Comparison of ENCODE assay signal across 8 cellular contexts in genomic region chr17:83052241-83052564, GRCh38. TPM values are rescaled to one million over a fixed set of nuclear protein-coding genes. Genes with fewer than 3 reads are reported as not detected.
A peak's percentile ranks its signal among the peaks of the same experiment; 100 is the strongest.
DNase-seq lines count a peak whose midpoint lies in the region; ATAC-seq and TF ChIP-seq lines count a peak whose summit lies in the region.

No MANE protein-coding gene starts in this region.

- H2AFZ ChIP-seq in Karpas-422 (ENCODE audit: low read length) = peak overlapping the region; percentile 87; the same call in 1 of the 2 replicates

- peaks cover 6% of the 10 kb centered on the region for H3K36me3 Mint-ChIP-seq in dendritic cell treated with granulocyte-macrophage colony-stimulating factor and Interleukin-4, amounts not matched to agents 40 ng/mL and 50 ng/mL, for 4 days (ENCODE audit: low read depth)
- H3K36me3 Mint-ChIP-seq in nephron progenitor cell (ENCODE audit: low read depth) = peaks cover 17% of the 10 kb centered on the region

- H3K4me1 ChIP-seq in BLaER1 treated with 17β-estradiol and CSF1 and Interleukin-3, amounts not matched to agents 10 nM and 100 nM = peaks cover 47 to 84% (median 74%) of the 10 kb centered on the region in 10 experiments
- H3K4me1 ChIP-seq in Karpas-422 (ENCODE audit: low read length) = peaks cover 24% of the 10 kb centered on the region

- no peaks in the 10 kb centered on the region for H3K27me3 ChIP-seq in BLaER1 treated with 17β-estradiol and CSF1 and Interleukin-3, amounts not matched to agents 10 nM and 100 nM
- no peaks in the 10 kb centered on the region for H3K27me3 ChIP-seq in Karpas-422 (ENCODE audit: low read length)

- no peaks in the 10 kb centered on the region for H4K20me1 ChIP-seq in BLaER1 treated with 17β-estradiol and CSF1 and Interleukin-3, amounts not matched to agents 10 nM and 100 nM
- H4K20me1 ChIP-seq in Karpas-422 (ENCODE audit: insufficient read depth, low read depth, low read length) = no peaks in the 10 kb centered on the region

- DNase-seq in Karpas-422 = no peak
- no peak for DNase-seq in nephron progenitor cell
- no peak for DNase-seq in NCI-H146 treated with DMSO at 0.1 percent for 48 hours (lab: John Stamatoyannopoulos, UW; ENCODE audit: unreplicated experiment)
- DNase-seq in EL = no peak

- ATAC-seq in GM19452 (IDR thresholded peaks at IDR 0.05; ENCODE audit: unreplicated experiment) (no peak), GM19467 (IDR thresholded peaks at IDR 0.05; ENCODE audit: unreplicated experiment) (no peak)

- no peaks in the 10 kb centered on the region for H3K79me2 ChIP-seq in Karpas-422 (ENCODE audit: low read length)

- H3K4me1 Mint-ChIP-seq in dendritic cell treated with granulocyte-macrophage colony-stimulating factor and Interleukin-4, amounts not matched to agents 40 ng/mL and 50 ng/mL, for 4 days (ENCODE audit: low read depth) = peaks cover 56% of the 10 kb centered on the region
- peaks cover 31% of the 10 kb centered on the region for H3K4me1 Mint-ChIP-seq in nephron progenitor cell

- H3K27me3 Mint-ChIP-seq in dendritic cell treated with granulocyte-macrophage colony-stimulating factor and Interleukin-4, amounts not matched to agents 40 ng/mL and 50 ng/mL, for 4 days = no peaks in the 10 kb centered on the region
- peaks cover 4% of the 10 kb centered on the region for H3K27me3 Mint-ChIP-seq in nephron progenitor cell (ENCODE audit: low read depth, poor library complexity)

- H3K27ac ChIP-seq in BLaER1 treated with 17β-estradiol and CSF1 and Interleukin-3, amounts not matched to agents 10 nM and 100 nM = peak overlapping the region; percentile 66 to 90 (median 82)
- no peak overlapping the region for H3K27ac ChIP-seq in Karpas-422 (ENCODE audit: low read length)

- peak overlapping the region; percentile 63 to 83 (median 77) for H3K9ac ChIP-seq in BLaER1 treated with 17β-estradiol and CSF1 and Interleukin-3, amounts not matched to agents 10 nM and 100 nM
- peak overlapping the region; percentile 77 for H3K9ac ChIP-seq in Karpas-422 (ENCODE audit: low read length)

- intact Hi-C loops in dendritic cell treated with granulocyte-macrophage colony-stimulating factor and Interleukin-4, amounts not matched to agents 40 ng/mL and 50 ng/mL, for 4 days (cut with micrococcal nuclease) = loop anchor here (5.0 kb wide), 1 partner anchor 90 kb away; no protein-coding TSS in a partner anchor

- H3K4me3 Mint-ChIP-seq in dendritic cell treated with granulocyte-macrophage colony-stimulating factor and Interleukin-4, amounts not matched to agents 40 ng/mL and 50 ng/mL, for 4 days = peak overlapping the region; percentile 67
- H3K4me3 Mint-ChIP-seq in nephron progenitor cell = peak overlapping the region; percentile 52

- peak overlapping the region; percentile 68 to 99 (median 92) for H3K4me2 ChIP-seq in BLaER1 treated with 17β-estradiol and CSF1 and Interleukin-3, amounts not matched to agents 10 nM and 100 nM
- H3K4me2 ChIP-seq in Karpas-422 (ENCODE audit: low read depth, low read length, poor library complexity, severe bottlenecking) = peak overlapping the region; percentile 77

- H3K9me2 ChIP-seq in Karpas-422 (replicated peaks; ENCODE audit: insufficient read depth, low read length) = no peaks in the 10 kb centered on the region

- TF ChIP-seq CTCF in nephron progenitor cell (IDR thresholded peaks at IDR 0.05) = no peak

- peak overlapping the region; percentile 25 to 63 (median 39); a peak in 14 of 20 replicates for H3K4me3 ChIP-seq in BLaER1 treated with 17β-estradiol and CSF1 and Interleukin-3, amounts not matched to agents 10 nM and 100 nM
- H3K4me3 ChIP-seq in Karpas-422 (ENCODE audit: low read length) = peak overlapping the region; percentile 64

- peaks cover 0 to 18% (median 6%) of the 10 kb centered on the region in 11 experiments; a peak in 17 of 22 replicates for H3K9me3 ChIP-seq in BLaER1 treated with 17β-estradiol and CSF1 and Interleukin-3, amounts not matched to agents 10 nM and 100 nM (replicated peaks in 1 of 11)
- H3K9me3 ChIP-seq in Karpas-422 (ENCODE audit: low read length) = no peaks in the 10 kb centered on the region

- peaks cover 0 to 4% (median under 1%) of the 10 kb centered on the region in 11 experiments; a peak in 11 of 22 replicates for H3K36me3 ChIP-seq in BLaER1 treated with 17β-estradiol and CSF1 and Interleukin-3, amounts not matched to agents 10 nM and 100 nM
- H3K36me3 ChIP-seq in Karpas-422 (ENCODE audit: insufficient read depth, low read length) = no peaks in the 10 kb centered on the region

- no peaks in the 10 kb centered on the region for H3K9me3 Mint-ChIP-seq in dendritic cell treated with granulocyte-macrophage colony-stimulating factor and Interleukin-4, amounts not matched to agents 40 ng/mL and 50 ng/mL, for 4 days
- H3K9me3 Mint-ChIP-seq in nephron progenitor cell = peaks cover 6% of the 10 kb centered on the region

- peak overlapping the region; percentile 94 for H3K27ac Mint-ChIP-seq in dendritic cell treated with granulocyte-macrophage colony-stimulating factor and Interleukin-4, amounts not matched to agents 40 ng/mL and 50 ng/mL, for 4 days
- H3K27ac Mint-ChIP-seq in nephron progenitor cell = no peak overlapping the region

RNA-seq across cellular contexts. Expression of gene METRNL, which starts 27.2 kb away (rescaled TPM):
- 1.3 and 2.4 TPM in 2 replicates for total RNA-seq in Karpas-422 (2014; rRNA removed; shearing (Covaris generic); ENCODE audit: low replicate concordance)
